Comparison of ENCODE assay signal across 8 cellular contexts in genomic region chr5:127063236-127063913, GRCh38.
"Had no signal": no experiment of that assay in that cellular context is flagged by ENCODE, and none has a peak within 500 bp of the region (broad histone marks: within the 10 kb centered on the region; RNA-seq: fewer than 3 reads in every experiment).

No MANE protein-coding gene starts in this region.

- H3K27ac ChIP-seq: KMS-11 had no signal

- H3K4me3 Mint-ChIP-seq: GM23338, H9 had no signal

- DNase-seq: H9, HCEC 1CT, KBM-7 had no signal

- ATAC-seq: GM23338 had no signal

- H3K4me2 ChIP-seq: GM23338, KMS-11 had no signal

- H3K4me3 ChIP-seq: GM23338 had no signal

- FAIRE-seq: H1, H54, HTR-8/SVneo had no signal

- H3K9me3 Mint-ChIP-seq: GM23338, H9 had no signal

- H3K9ac ChIP-seq: KMS-11 had no signal

- H3K27ac Mint-ChIP-seq: GM23338 had no signal

- H2AFZ ChIP-seq: GM23338 had no signal
